ENCODE assay signal across 15 cellular contexts in genomic region chr6:35724059-35724458, GRCh38. TPM values are rescaled to one million over a fixed set of nuclear protein-coding genes. Genes with fewer than 3 reads are reported as not detected.
DNase-seq lines count a peak whose midpoint lies in the region; TF ChIP-seq lines count a peak whose summit lies in the region.
"Had no signal": no experiment of that assay in that cellular context is flagged by ENCODE, and none has a peak within 500 bp of the region (broad histone marks: within the 10 kb centered on the region; RNA-seq: fewer than 3 reads in every experiment).

No MANE protein-coding gene starts in this region.

- H3K18ac ChIP-seq in mesenchymal stem cell (ENCODE audit: low read depth in 1 of 2, low read length in 2 of 2), result no peak overlapping the region

- no peak overlapping the region for H3K14ac ChIP-seq in mesenchymal stem cell (ENCODE audit: low read length in 2 of 2)

- TF ChIP-seq POLR2A in suprapubic skin (IDR thresholded peaks at IDR 0.05), result no peak

- no peak overlapping the region for H2AK5ac ChIP-seq in mesenchymal stem cell (ENCODE audit: low read length, severe bottlenecking)

- peak; percentile 3 for DNase-seq in GM10266 (ENCODE audit: extremely low spot score)
- DNase-seq in ascending aorta (ENCODE audit: low spot score in 2 of 2), result no peak
- no peak for DNase-seq in mesenchymal stem cell
- no peak for DNase-seq in suprapubic skin (ENCODE audit: low spot score in 2 of 2)
- DNase-seq in NOMO-1 treated with dmso at 0.1 percent for 144 hours (lab: John Stamatoyannopoulos, UW; ENCODE audit: unreplicated experiment), result no peak
- no peak for DNase-seq in mesenteric fat pad (ENCODE audit: low spot score)
- DNase-seq in GF-D8 (lab: John Stamatoyannopoulos, UW), result no peak
- no peak for DNase-seq in DMS153 treated with DMSO at 0.1 percent for 48 hours (lab: John Stamatoyannopoulos, UW; ENCODE audit: unreplicated experiment)
- DNase-seq: activated CD4-positive, CD25-positive, alpha-beta regulatory T cell; activated T-cell treated with anti-CD3 and anti-CD28 coated beads, Interleukin-2, amount 50 U/mL, for 4 hours; glutamatergic neuron; HCEC 1CT; occipital lobe; SW 1271 had no signal

- H3K9me3 ChIP-seq in ascending aorta (no peaks in the 10 kb centered on the region), mesenchymal stem cell (ENCODE audit: control insufficient read depth, low read length) (no peaks in the 10 kb centered on the region), suprapubic skin (no peaks in the 10 kb centered on the region)

- no peak overlapping the region for H3K4me2 ChIP-seq in mesenchymal stem cell (ENCODE audit: low read length, poor library complexity, severe bottlenecking)

- no peak overlapping the region for H2BK120ac ChIP-seq in mesenchymal stem cell (ENCODE audit: low read depth, low read length)

- peaks cover 51% of the 10 kb centered on the region in 2 donors for H3K4me1 ChIP-seq in ascending aorta
- peaks cover 48% of the 10 kb centered on the region for H3K4me1 ChIP-seq in mesenchymal stem cell (ENCODE audit: control insufficient read depth, insufficient read depth, low read depth, low read length)
- H3K4me1 ChIP-seq in suprapubic skin, result peaks cover 98% of the 10 kb centered on the region

- peak overlapping the region in 1 of 2 experiments; percentile 57 for H3K4ac ChIP-seq in mesenchymal stem cell (ENCODE audit: low read depth in 1 of 2, low read length in 2 of 2)

- no peak overlapping the region for H3K9ac ChIP-seq in mesenchymal stem cell (ENCODE audit: low read length)

- no peaks in the 10 kb centered on the region for H3K36me3 ChIP-seq in ascending aorta
- H3K36me3 ChIP-seq in mesenchymal stem cell (ENCODE audit: control insufficient read depth in 1 of 2, insufficient read depth in 2 of 2, low read depth in 1 of 2, low read length in 2 of 2), result no peaks in the 10 kb centered on the region
- H3K36me3 ChIP-seq in suprapubic skin, result no peaks in the 10 kb centered on the region

- H3K4me3 ChIP-seq in ascending aorta, result no peak overlapping the region
- no peak overlapping the region for H3K4me3 ChIP-seq in mesenchymal stem cell (ENCODE audit: insufficient read depth in 1 of 2, low read depth in 1 of 2, low read length in 2 of 2)
- H3K4me3 ChIP-seq in suprapubic skin, result no peak overlapping the region

- TF ChIP-seq EP300 in suprapubic skin (IDR thresholded peaks at IDR 0.05), result no peak

- H3K27me3 ChIP-seq in ascending aorta, result no peaks in the 10 kb centered on the region
- H3K27me3 ChIP-seq in mesenchymal stem cell (ENCODE audit: control insufficient read depth in 1 of 2, insufficient read depth in 1 of 2, low read length in 2 of 2), result peaks cover 0 to 8% of the 10 kb centered on the region in 2 experiments
- H3K27me3 ChIP-seq in suprapubic skin, result no peaks in the 10 kb centered on the region

- peak overlapping the region; percentile 5 for H4K8ac ChIP-seq in mesenchymal stem cell (ENCODE audit: low read length)

- intact Hi-C loops in ascending aorta (cut with DNase I), result loop anchor here (10.0 kb wide), 1 partner anchor 1479 kb away; the partner anchor contains the start of gene SMIM29

- peak overlapping the region; percentile 79 for H2BK15ac ChIP-seq in mesenchymal stem cell (ENCODE audit: low read depth, poor library complexity, severe bottlenecking)

- H3K79me1 ChIP-seq in mesenchymal stem cell (replicated peaks; ENCODE audit: low read length, poor library complexity, severe bottlenecking), result no peaks in the 10 kb centered on the region

- H2BK12ac ChIP-seq in mesenchymal stem cell (ENCODE audit: low read length in 2 of 2), result peak overlapping the region; percentile 60 to 62

- H2BK5ac ChIP-seq in mesenchymal stem cell (ENCODE audit: low read depth, low read length, poor library complexity, severe bottlenecking), result no peak overlapping the region

- H3K27ac ChIP-seq in ascending aorta (peak overlapping the region; percentile 100), mesenchymal stem cell (ENCODE audit: low read length, poor library complexity, severe bottlenecking) (no peak overlapping the region), suprapubic skin (peak overlapping the region; percentile 100)

- WGBS in mesenchymal stem cell, result 95% methylated on average over 4 of the region's 4 CpGs
- WGBS in suprapubic skin, result 95% methylated on average over 4 of the region's 4 CpGs

- H3K23ac ChIP-seq in mesenchymal stem cell (ENCODE audit: low read length in 2 of 2), result peak overlapping the region in 1 of 2 experiments; percentile 28

- no peak for TF ChIP-seq CTCF in GM10266 (IDR thresholded peaks at IDR 0.05; ENCODE audit: control insufficient read depth, insufficient read depth, low read depth, missing control alignments)
- no peak for TF ChIP-seq CTCF in ascending aorta (IDR thresholded peaks at IDR 0.05)
- no peak for TF ChIP-seq CTCF in suprapubic skin (IDR thresholded peaks at IDR 0.05)

- peak overlapping the region; percentile 52 for H4K91ac ChIP-seq in mesenchymal stem cell (ENCODE audit: low read length)

- H2AFZ ChIP-seq in mesenchymal stem cell (ENCODE audit: low read depth, low read length), result no peak overlapping the region

RNA-seq across cellular contexts. Expression of gene ARMC12, which starts 12.8 kb away (rescaled TPM):
- total RNA-seq in ascending aorta (not detected), suprapubic skin (1 to 10 TPM in 1 of 4 donors, under 1 TPM in 2, not detected in 1; 0.53 to 1.2 (median 0.55) TPM), mesenteric fat pad (0.58 TPM)
- polyA plus RNA-seq in mesenchymal stem cell (2013, experiment 1 of 2), result 0.39 TPM
- polyA plus RNA-seq in mesenchymal stem cell (2013, experiment 2 of 2), result 0.37 TPM

RNA-seq across cellular contexts. Expression of gene FKBP5, which starts 35.3 kb away (rescaled TPM):
- 112 TPM for total RNA-seq in ascending aorta
- 112 TPM for polyA plus RNA-seq in mesenchymal stem cell (2013, experiment 1 of 2)
- 113 TPM for polyA plus RNA-seq in mesenchymal stem cell (2013, experiment 2 of 2)
- 100 to 1,000 TPM; 198 to 321 (median 244) TPM for total RNA-seq in suprapubic skin
- 212 TPM for total RNA-seq in mesenteric fat pad

RNA-seq across cellular contexts. Expression of gene CLPSL2, which starts 52.3 kb away (rescaled TPM):
- total RNA-seq in ascending aorta, result not detected
- polyA plus RNA-seq in mesenchymal stem cell (2013, experiment 1 of 2), result not detected
- not detected for polyA plus RNA-seq in mesenchymal stem cell (2013, experiment 2 of 2)
- not detected for total RNA-seq in suprapubic skin
- total RNA-seq in mesenteric fat pad, result not detected
- total RNA-seq: activated T-cell treated with anti-CD3 and anti-CD28 coated beads, Interleukin-2, amount 50 U/mL, for 4 hours; M059J; occipital lobe had no signal

RNA-seq across cellular contexts. Expression of gene CLPSL1, which starts 56.8 kb away (rescaled TPM):
- total RNA-seq in ascending aorta (not detected), suprapubic skin (not detected), mesenteric fat pad (not detected)
- polyA plus RNA-seq in mesenchymal stem cell (2013, experiment 1 of 2), result not detected
- not detected for polyA plus RNA-seq in mesenchymal stem cell (2013, experiment 2 of 2)
- total RNA-seq: activated T-cell treated with anti-CD3 and anti-CD28 coated beads, Interleukin-2, amount 50 U/mL, for 4 hours; M059J; occipital lobe had no signal
